In the genomic region with DNA sequence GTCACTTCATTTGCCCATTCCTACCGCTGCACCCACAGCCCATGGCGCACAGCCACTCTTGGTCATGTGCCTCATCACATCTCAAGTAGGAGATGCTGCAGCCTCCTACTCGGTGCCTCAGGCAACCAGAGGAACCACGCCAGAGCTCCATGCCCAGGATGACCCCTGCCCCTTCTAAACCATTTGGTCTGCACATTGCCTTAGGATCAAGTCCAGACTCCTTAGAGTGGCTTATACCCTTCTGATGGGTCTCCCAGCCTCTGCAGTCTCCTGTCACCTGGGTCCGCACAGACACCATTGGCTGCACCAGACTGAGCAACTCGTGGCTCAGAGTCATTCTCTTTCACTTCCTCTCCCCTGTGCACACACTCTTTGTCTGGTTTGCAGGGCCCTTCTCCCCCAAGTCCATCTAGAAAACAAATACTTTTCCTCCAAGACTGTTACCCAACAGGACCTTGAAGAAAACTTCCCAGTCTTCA, we compare ENCODE assay signal across 8 cellular contexts. TPM values are rescaled to one million over a fixed set of nuclear protein-coding genes. Genes with fewer than 3 reads are reported as not detected.
DNase-seq lines count a peak whose midpoint lies in the region; ATAC-seq and FAIRE-seq lines count a peak whose summit lies in the region.

No MANE protein-coding gene starts in this region.

- H3K4me1 ChIP-seq in small intestine (ENCODE audit: control insufficient read depth in 2 of 2, insufficient read depth in 1 of 2, low read depth in 1 of 2, low read length in 1 of 2), result peaks cover 0 to 6% of the 10 kb centered on the region in 2 donors

- no peak for FAIRE-seq in small intestine (lab: Jason Lieb, UNC)

- DNase-seq in NOMO-1 (lab: John Stamatoyannopoulos, UW; ENCODE audit: unreplicated experiment in 2 of 2), result peak; percentile 70 to 85
- DNase-seq in medulla oblongata (ENCODE audit: extremely low spot score), result peak; percentile 85
- DNase-seq in small intestine, result no peak
- DNase-seq in DMS153 (lab: John Stamatoyannopoulos, UW), result no peak
- no peak for DNase-seq in D341Med (ENCODE audit: low spot score)
- DNase-seq in OCI-M2 (lab: John Stamatoyannopoulos, UW; ENCODE audit: unreplicated experiment), result no peak

- no peaks in the 10 kb centered on the region for H3K9me3 ChIP-seq in small intestine (ENCODE audit: control insufficient read depth, low read depth)

- H3K4me3 ChIP-seq in small intestine (ENCODE audit: low read depth in 1 of 2, low read length in 2 of 2), result no peak overlapping the region

- no peaks in the 10 kb centered on the region for H3K27me3 ChIP-seq in small intestine (ENCODE audit: control insufficient read depth in 2 of 2, insufficient read depth in 2 of 2, low read length in 2 of 2)

- peak overlapping the region in 1 of 2 donors; percentile 50 for H3K27ac ChIP-seq in small intestine (ENCODE audit: low read depth in 1 of 2, low read length in 1 of 2)

- WGBS in small intestine, 3 donors, result 74 to 90% (median 80%) methylated on average over 6 of the region's 6 CpGs

- ATAC-seq in GM18868 (IDR thresholded peaks at IDR 0.05; ENCODE audit: unreplicated experiment) (peak; percentile 61), HG02571 (IDR thresholded peaks at IDR 0.05; ENCODE audit: unreplicated experiment) (peak; percentile 58)

- H3K36me3 ChIP-seq in small intestine (ENCODE audit: control insufficient read depth in 2 of 2, insufficient read depth in 2 of 2, low read length in 2 of 2), result no peaks in the 10 kb centered on the region

RNA-seq across cellular contexts. Expression of a gene that starts 2.2 kb away (rescaled TPM):
- polyA plus RNA-seq in small intestine, result 1 to 10 TPM; 2.5 to 4.6 (median 4.4) TPM

RNA-seq across cellular contexts. Expression of a gene that starts 2.2 kb away (rescaled TPM):
- polyA plus RNA-seq in small intestine, result 1 to 10 TPM; 2.0 to 6.2 (median 2.7) TPM

RNA-seq across cellular contexts. Expression of a gene that starts 31.9 kb away (rescaled TPM):
- 10 to 100 TPM; 10.3 to 27.2 (median 14.1) TPM for polyA plus RNA-seq in small intestine

RNA-seq across cellular contexts. Expression of a gene that starts 56.4 kb away (rescaled TPM):
- polyA plus RNA-seq in small intestine, result 100 to 1,000 TPM; 502 to 589 (median 515) TPM

RNA-seq across cellular contexts. Expression of a gene that starts 56.6 kb away (rescaled TPM):
- 10 to 100 TPM; 11.0 to 29.3 (median 14.1) TPM for polyA plus RNA-seq in small intestine

Comparison
In these comparisons a context has a peak if more than half of its experiments do, and no peak if none do; other contexts are left out.
1. DNase-seq: peak in NOMO-1 (2 of 2) and medulla oblongata (single experiment); none in small intestine (single experiment), DMS153 (single experiment), D341Med (single experiment) and OCI-M2 (single experiment).